In genomic region chr9:33315371-33315770, GRCh38 we compare ENCODE assay signal across 23 cellular contexts. TPM values are rescaled to one million over a fixed set of nuclear protein-coding genes. Genes with fewer than 3 reads are reported as not detected.
DNase-seq lines count a peak whose midpoint lies in the region; TF ChIP-seq lines count a peak whose summit lies in the region.
"Had no signal": no experiment of that assay in that cellular context is flagged by ENCODE, and none has a peak within 500 bp of the region (broad histone marks: within the 10 kb centered on the region; RNA-seq: fewer than 3 reads in every experiment).

No MANE protein-coding gene starts in this region.

- H4K20me1 ChIP-seq in neural progenitor cell (ENCODE audit: low read depth), result no peaks in the 10 kb centered on the region

- peaks cover 97% of the 10 kb centered on the region for H3K36me3 Mint-ChIP-seq in activated T-cell treated with anti-CD3 and anti-CD28 coated beads, Interleukin-2, amount 50 U/mL, for 24 hours (ENCODE audit: low read depth)
- H3K36me3 Mint-ChIP-seq in neural progenitor cell, result peaks cover 19% of the 10 kb centered on the region

- no peaks in the 10 kb centered on the region for H3K79me2 ChIP-seq in neural progenitor cell (ENCODE audit: low read depth)

- H3K9ac ChIP-seq in neural progenitor cell, result no peak overlapping the region
- H3K9ac ChIP-seq: BLaER1 treated with 17β-estradiol and CSF1 and Interleukin-3, amounts not matched to agents 10 nM and 100 nM had no signal

- no peak overlapping the region for H2AFZ ChIP-seq in neural progenitor cell (replicated peaks)

- intact Hi-C loops in dorsolateral prefrontal cortex (cut with DNase I), result no loop called here

- no peaks in the 10 kb centered on the region for H3K27me3 ChIP-seq in dorsolateral prefrontal cortex
- no peaks in the 10 kb centered on the region for H3K27me3 ChIP-seq in H7 (ENCODE audit: control insufficient read depth, insufficient read depth, low read length)
- H3K27me3 ChIP-seq in neural progenitor cell, result no peaks in the 10 kb centered on the region
- H3K27me3 ChIP-seq: BLaER1 treated with 17β-estradiol and CSF1 and Interleukin-3, amounts not matched to agents 10 nM and 100 nM; MG63; vagina had no signal

- H3K27ac ChIP-seq in dorsolateral prefrontal cortex (peak overlapping the region in 41 of 59 donors; percentile 2 to 77 (median 50)), neural progenitor cell (no peak overlapping the region)
- H3K27ac ChIP-seq: vagina had no signal

- no peak for TF ChIP-seq POLR2A in NB4 (IDR thresholded peaks at IDR 0.05; ENCODE audit: extremely low read depth, insufficient read length)

- no peaks in the 10 kb centered on the region for H3K9me3 Mint-ChIP-seq in activated T-cell treated with anti-CD3 and anti-CD28 coated beads, Interleukin-2, amount 50 U/mL, for 24 hours
- H3K9me3 Mint-ChIP-seq in neural progenitor cell, result no peaks in the 10 kb centered on the region
- H3K9me3 Mint-ChIP-seq: activated naive CD8-positive, alpha-beta T cell treated with anti-CD3 and anti-CD28 coated beads, Interleukin-2, amount 10 ng/mL, durations not matched to agents 7 days and 5 days; stimulated activated naive B cell treated with anti-CD40 and anti-IgM and Interleukin-4, amounts not matched to agents 10 μg/mL and 1 μg/mL and 100 μg/mL, for 72 hours; T-helper 1 cell treated with Interleukin-12 subunit alpha and Interleukin-12 subunit beta and Interleukin-4 antibody, amounts not matched to agents 30 μg/mL and 1 μg/mL, for 36 hours had no signal

- H3K27ac Mint-ChIP-seq in activated T-cell treated with anti-CD3 and anti-CD28 coated beads, Interleukin-2, amount 50 U/mL, for 24 hours, result peak overlapping the region; percentile 2
- H3K27ac Mint-ChIP-seq in neural progenitor cell, result no peak overlapping the region
- H3K27ac Mint-ChIP-seq: activated naive CD8-positive, alpha-beta T cell treated with anti-CD3 and anti-CD28 coated beads, Interleukin-2, amount 10 ng/mL, durations not matched to agents 7 days and 5 days; stimulated activated naive B cell treated with anti-CD40 and anti-IgM and Interleukin-4, amounts not matched to agents 10 μg/mL and 1 μg/mL and 100 μg/mL, for 72 hours; T-helper 1 cell treated with Interleukin-12 subunit alpha and Interleukin-12 subunit beta and Interleukin-4 antibody, amounts not matched to agents 30 μg/mL and 1 μg/mL, for 36 hours had no signal

- TF ChIP-seq CTCF in NB4 (IDR thresholded peaks at IDR 0.05; ENCODE audit: low read depth, low read length) (no peak), dorsolateral prefrontal cortex (IDR thresholded peaks at IDR 0.05 in 54 of 56, conservative IDR thresholded peaks at IDR 0.05 in 2 of 56; ENCODE audit: low read depth in 1 of 56, partially characterized antibody in 56 of 56) (no peak), neural progenitor cell (IDR thresholded peaks at IDR 0.05) (no peak)

- no peaks in the 10 kb centered on the region for H3K4me1 ChIP-seq in neural progenitor cell
- H3K4me1 ChIP-seq: Caco-2, vagina had no signal

- peaks cover 25% of the 10 kb centered on the region for H3K4me1 Mint-ChIP-seq in activated T-cell treated with anti-CD3 and anti-CD28 coated beads, Interleukin-2, amount 50 U/mL, for 24 hours (ENCODE audit: low read depth)
- no peaks in the 10 kb centered on the region for H3K4me1 Mint-ChIP-seq in neural progenitor cell

- H3K36me3 ChIP-seq in H7 (replicated peaks; ENCODE audit: control insufficient read depth, insufficient read depth, low read length), result peaks cover 17% of the 10 kb centered on the region
- no peaks in the 10 kb centered on the region for H3K36me3 ChIP-seq in neural progenitor cell

- H3F3A ChIP-seq in neural progenitor cell (ENCODE audit: low read depth), result no peaks in the 10 kb centered on the region

- H3K4me2 ChIP-seq in neural progenitor cell, result no peak overlapping the region
- H3K4me2 ChIP-seq: BLaER1 treated with 17β-estradiol and CSF1 and Interleukin-3, amounts not matched to agents 10 nM and 100 nM had no signal

- no peak overlapping the region for H3K4me3 Mint-ChIP-seq in activated T-cell treated with anti-CD3 and anti-CD28 coated beads, Interleukin-2, amount 50 U/mL, for 24 hours
- H3K4me3 Mint-ChIP-seq in neural progenitor cell, result no peak overlapping the region
- H3K4me3 Mint-ChIP-seq: activated naive CD8-positive, alpha-beta T cell treated with anti-CD3 and anti-CD28 coated beads, Interleukin-2, amount 10 ng/mL, durations not matched to agents 7 days and 5 days; stimulated activated naive B cell treated with anti-CD40 and anti-IgM and Interleukin-4, amounts not matched to agents 10 μg/mL and 1 μg/mL and 100 μg/mL, for 72 hours; T-helper 1 cell treated with Interleukin-12 subunit alpha and Interleukin-12 subunit beta and Interleukin-4 antibody, amounts not matched to agents 30 μg/mL and 1 μg/mL, for 36 hours had no signal

- no peaks in the 10 kb centered on the region for H3K9me3 ChIP-seq in neural progenitor cell (ENCODE audit: low read depth)
- H3K9me3 ChIP-seq: BLaER1 treated with 17β-estradiol and CSF1 and Interleukin-3, amounts not matched to agents 10 nM and 100 nM; Caco-2; MG63; vagina had no signal

- DNase-seq in activated T-cell treated with anti-CD3 and anti-CD28 coated beads, Interleukin-2, amount 50 U/mL, for 24 hours, result no peak
- DNase-seq in activated T-cell treated with anti-CD3 and anti-CD28 coated beads for 4 hours, result no peak
- peak; percentile 32 for DNase-seq in NB4 (ENCODE audit: low read depth)
- no peak for DNase-seq in dorsolateral prefrontal cortex
- DNase-seq in superior temporal gyrus (ENCODE audit: extremely low spot score), result peak; percentile 55
- no peak for DNase-seq in H7
- DNase-seq in NCI-H524 treated with DMSO at 0.1 percent for 48 hours (lab: John Stamatoyannopoulos, UW), result no peak
- DNase-seq in neural progenitor cell (ENCODE audit: low spot score), result no peak
- DNase-seq: activated naive CD8-positive, alpha-beta T cell treated with anti-CD3 and anti-CD28 coated beads, Interleukin-2, amount 10 ng/mL, durations not matched to agents 7 days and 5 days; Caco-2; effector CD8-positive, alpha-beta T cell; erythroblast; left colon; mesenchymal stem cell; MG63; NCI-H1694; NCI-H2171; NCI-H510A treated with DMSO at 0.1 percent for 48 hours; stimulated activated CD4-positive, alpha-beta T cell treated with anti-CD3 and anti-CD28 coated beads, Interleukin-4, amount 100 ng/mL, for 24 hours; stimulated activated naive B cell treated with anti-CD40 and anti-IgM and Interleukin-4, amounts not matched to agents 10 μg/mL and 1 μg/mL and 100 μg/mL, for 72 hours had no signal

- H3K27me3 Mint-ChIP-seq in activated T-cell treated with anti-CD3 and anti-CD28 coated beads, Interleukin-2, amount 50 U/mL, for 24 hours, result no peaks in the 10 kb centered on the region
- H3K27me3 Mint-ChIP-seq in neural progenitor cell (ENCODE audit: insufficient read depth, low read depth), result no peaks in the 10 kb centered on the region
- H3K27me3 Mint-ChIP-seq: activated naive CD8-positive, alpha-beta T cell treated with anti-CD3 and anti-CD28 coated beads, Interleukin-2, amount 10 ng/mL, durations not matched to agents 7 days and 5 days; stimulated activated naive B cell treated with anti-CD40 and anti-IgM and Interleukin-4, amounts not matched to agents 10 μg/mL and 1 μg/mL and 100 μg/mL, for 72 hours had no signal

- H3K4me3 ChIP-seq in NB4 (ENCODE audit: low read depth, low read length) (no peak overlapping the region), dorsolateral prefrontal cortex (no peak overlapping the region), H7 (ENCODE audit: insufficient read depth, low read depth, low read length) (no peak overlapping the region), neural progenitor cell (no peak overlapping the region)
- H3K4me3 ChIP-seq: BLaER1 treated with 17β-estradiol and CSF1 and Interleukin-3, amounts not matched to agents 10 nM and 100 nM; MG63; vagina had no signal

RNA-seq across cellular contexts. Expression of gene NFX1, which starts 25.1 kb away (rescaled TPM):
- total RNA-seq in dorsolateral prefrontal cortex (10 to 100 TPM; 33.6 to 54.0 (median 43.9) TPM), neural progenitor cell (ENCODE audit: low replicate concordance) (13.0 and 14.6 TPM in 2 replicates)
- 14.0 and 21.9 TPM in 2 replicates for total RNA-seq in H7 (2014; rRNA removed; shearing (Covaris generic))

RNA-seq across cellular contexts. Expression of gene CHMP5, which starts 50.5 kb away (rescaled TPM):
- total RNA-seq in dorsolateral prefrontal cortex, result 10 to 100 TPM; 41.0 to 98.2 (median 72.4) TPM
- total RNA-seq in H7 (2014; rRNA removed; shearing (Covaris generic)), result 44.6 and 60.0 TPM in 2 replicates
- total RNA-seq in neural progenitor cell (ENCODE audit: low replicate concordance), result 74.9 and 135 TPM in 2 replicates

RNA-seq across cellular contexts. Expression of gene BAG1, which starts 50.9 kb away (rescaled TPM):
- total RNA-seq in dorsolateral prefrontal cortex, result 100 to 1,000 TPM in 9 of 120 experiments, 10 to 100 TPM in 111; 49.1 to 127 (median 80.7) TPM
- total RNA-seq in H7 (2014; rRNA removed; shearing (Covaris generic)), result 27.8 and 28.7 TPM in 2 replicates
- total RNA-seq in neural progenitor cell (ENCODE audit: low replicate concordance), result 44.3 and 49.2 TPM in 2 replicates

Comparison
In these comparisons a context has a peak if more than half of its experiments do, and no peak if none do; other contexts are left out.
1. DNase-seq: peak in NB4 (single experiment) and superior temporal gyrus (single experiment); none in activated T-cell treated with anti-CD3 and anti-CD28 coated beads, Interleukin-2, amount 50 U/mL, for 24 hours (single experiment), activated T-cell treated with anti-CD3 and anti-CD28 coated beads for 4 hours (single experiment), dorsolateral prefrontal cortex (0 of 10), H7 (single experiment), NCI-H524 treated with DMSO at 0.1 percent for 48 hours (single experiment) and neural progenitor cell (single experiment).